ENCODE assay signal across 32 cellular contexts in genomic region chr15:100684591-100684990, GRCh38.
"Had no signal": no experiment of that assay in that cellular context is flagged by ENCODE, and none has a peak within 500 bp of the region (broad histone marks: within the 10 kb centered on the region; RNA-seq: fewer than 3 reads in every experiment).

No MANE protein-coding gene starts in this region.

- H3K4me3 ChIP-seq: adrenal gland, body of pancreas, colonic mucosa, dorsolateral prefrontal cortex, gastrocnemius medialis, heart left ventricle had no signal

- DNase-seq: activated CD4-positive, alpha-beta T cell treated with anti-CD3 and anti-CD28 coated beads for 1 hour; activated CD4-positive, alpha-beta T cell treated with anti-CD3 and anti-CD28 coated beads for 48 hours; activated CD4-positive, alpha-beta T cell treated with anti-CD3 and anti-CD28 coated beads, Interleukin-2, amount 50 U/mL, for 1 hour; activated CD4-positive, alpha-beta T cell treated with anti-CD3 and anti-CD28 coated beads, Interleukin-2, amount 50 U/mL, for 48 hours; activated CD8-positive, alpha-beta memory T cell treated with anti-CD3 and anti-CD28 coated beads for 24 hours; activated CD8-positive, alpha-beta T cell treated with anti-CD3 and anti-CD28 coated beads for 36 hours; activated effector memory CD4-positive, alpha-beta T cell treated with Interleukin-2 at 50 U/mL for 16 hours; activated naive CD4-positive, alpha-beta T cell treated with anti-CD3 and anti-CD28 coated beads for 36 hours; activated naive CD8-positive, alpha-beta T cell treated with anti-CD3 and anti-CD28 coated beads for 36 hours; activated naive CD8-positive, alpha-beta T cell treated with anti-CD3 and anti-CD28 coated beads, Interleukin-2, amount 50 U/mL, for 24 hours; activated T-cell treated with anti-CD3 and anti-CD28 coated beads, Interleukin-2, amount 50 U/mL, for 4 hours; amygdala; body of pancreas; central memory CD4-positive, alpha-beta T cell; cerebellar nuclear complex; colonic mucosa; dorsolateral prefrontal cortex; effector memory CD4-positive, alpha-beta T cell; endodermal cell; foreskin keratinocyte; gastrocnemius medialis; glutamatergic neuron; heart left ventricle; T-helper 1 cell; T-helper 17 cell had no signal

- H3K27me3 ChIP-seq: body of pancreas, colonic mucosa, foreskin keratinocyte, heart left ventricle had no signal

- H3K9me3 ChIP-seq: adrenal gland, body of pancreas, colonic mucosa, gastrocnemius medialis had no signal

- H3K27ac Mint-ChIP-seq: activated CD8-positive, alpha-beta T cell treated with anti-CD3 and anti-CD28 coated beads for 36 hours; activated naive CD4-positive, alpha-beta T cell treated with anti-CD3 and anti-CD28 coated beads for 36 hours; activated naive CD4-positive, alpha-beta T cell treated with anti-CD3 and anti-CD28 coated beads, Interleukin-2, amount 50 U/mL, for 24 hours; activated naive CD8-positive, alpha-beta T cell treated with anti-CD3 and anti-CD28 coated beads for 36 hours; activated naive CD8-positive, alpha-beta T cell treated with anti-CD3 and anti-CD28 coated beads, Interleukin-2, amount 50 U/mL, for 24 hours; activated T-helper 17 cell treated with anti-CD3 and anti-CD28 coated beads, Interleukin-2, amount 50 U/mL, for 72 hours; dendritic cell treated with granulocyte-macrophage colony-stimulating factor and Interleukin-4, amounts not matched to agents 40 ng/mL and 50 ng/mL, for 4 days; endodermal cell; T-helper 17 cell; WTC11 had no signal

- H3K9me3 Mint-ChIP-seq: activated CD8-positive, alpha-beta T cell treated with anti-CD3 and anti-CD28 coated beads for 36 hours; activated naive CD4-positive, alpha-beta T cell treated with anti-CD3 and anti-CD28 coated beads, Interleukin-2, amount 50 U/mL, for 24 hours; activated naive CD8-positive, alpha-beta T cell treated with anti-CD3 and anti-CD28 coated beads for 36 hours; activated naive CD8-positive, alpha-beta T cell treated with anti-CD3 and anti-CD28 coated beads, Interleukin-2, amount 50 U/mL, for 24 hours; activated T-helper 17 cell treated with anti-CD3 and anti-CD28 coated beads, Interleukin-2, amount 50 U/mL, for 72 hours had no signal

- H3K27ac ChIP-seq: adrenal gland, body of pancreas, colonic mucosa, dorsolateral prefrontal cortex, foreskin keratinocyte, gastrocnemius medialis, heart left ventricle, VCaP had no signal

- H3K4me3 Mint-ChIP-seq: activated CD8-positive, alpha-beta T cell treated with anti-CD3 and anti-CD28 coated beads for 36 hours; activated naive CD4-positive, alpha-beta T cell treated with anti-CD3 and anti-CD28 coated beads for 36 hours; activated naive CD4-positive, alpha-beta T cell treated with anti-CD3 and anti-CD28 coated beads, Interleukin-2, amount 50 U/mL, for 24 hours; activated naive CD8-positive, alpha-beta T cell treated with anti-CD3 and anti-CD28 coated beads for 36 hours; activated naive CD8-positive, alpha-beta T cell treated with anti-CD3 and anti-CD28 coated beads, Interleukin-2, amount 50 U/mL, for 24 hours; activated T-cell treated with anti-CD3 and anti-CD28 coated beads, Interleukin-2, amount 50 U/mL, for 4 hours; activated T-helper 17 cell treated with anti-CD3 and anti-CD28 coated beads, Interleukin-2, amount 50 U/mL, for 72 hours; dendritic cell treated with granulocyte-macrophage colony-stimulating factor and Interleukin-4, amounts not matched to agents 40 ng/mL and 50 ng/mL, for 4 days; endodermal cell; T-helper 17 cell; WTC11 had no signal

- H3K36me3 ChIP-seq: adrenal gland, colonic mucosa, gastrocnemius medialis, heart left ventricle had no signal

- H3K4me1 ChIP-seq: adrenal gland, body of pancreas, colonic mucosa, gastrocnemius medialis had no signal

- H3K4me1 Mint-ChIP-seq: activated naive CD4-positive, alpha-beta T cell treated with anti-CD3 and anti-CD28 coated beads, Interleukin-2, amount 50 U/mL, for 24 hours; activated naive CD8-positive, alpha-beta T cell treated with anti-CD3 and anti-CD28 coated beads for 36 hours; activated naive CD8-positive, alpha-beta T cell treated with anti-CD3 and anti-CD28 coated beads, Interleukin-2, amount 50 U/mL, for 24 hours; activated T-helper 17 cell treated with anti-CD3 and anti-CD28 coated beads, Interleukin-2, amount 50 U/mL, for 72 hours; endodermal cell; T-helper 17 cell had no signal

- ATAC-seq: activated CD8-positive, alpha-beta T cell treated with anti-CD3 and anti-CD28 coated beads for 36 hours; activated naive CD8-positive, alpha-beta T cell treated with anti-CD3 and anti-CD28 coated beads, Interleukin-2, amount 50 U/mL, for 24 hours; activated T-cell treated with anti-CD3 and anti-CD28 coated beads, Interleukin-2, amount 50 U/mL, for 4 hours; activated T-helper 17 cell treated with anti-CD3 and anti-CD28 coated beads, Interleukin-2, amount 50 U/mL, for 72 hours; body of pancreas; esophagus mucosa; foreskin keratinocyte; gastrocnemius medialis; heart left ventricle; T-helper 17 cell; WTC11 had no signal
